ENCODE assay signal across 23 cellular contexts in the genomic region with DNA sequence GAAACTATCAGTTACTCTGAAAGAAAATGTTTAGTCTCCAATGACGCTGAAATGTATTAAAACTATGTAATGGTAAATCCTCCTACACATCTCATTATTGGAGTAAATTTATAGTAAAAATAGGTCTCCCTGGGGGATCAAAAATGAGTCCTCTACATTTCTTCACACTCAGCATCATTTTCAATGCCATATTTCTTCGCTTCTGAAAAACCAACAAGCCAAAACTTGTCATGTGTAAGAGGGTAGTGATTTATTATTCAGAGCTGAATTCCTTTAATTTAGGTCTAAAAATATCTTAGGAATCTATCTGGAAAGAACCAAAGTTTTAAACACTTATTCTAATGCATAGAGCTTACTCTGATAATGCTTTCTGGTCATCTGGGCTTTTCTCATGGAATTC. TPM values are rescaled to one million over a fixed set of nuclear protein-coding genes. Genes with fewer than 3 reads are reported as not detected.
A peak's percentile ranks its signal among the peaks of the same experiment; 100 is the strongest.
DNase-seq lines count a peak whose midpoint lies in the region; ATAC-seq and TF ChIP-seq lines count a peak whose summit lies in the region.
"Had no signal": no experiment of that assay in that cellular context is flagged by ENCODE, and none has a peak within 500 bp of the region (broad histone marks: within the 10 kb centered on the region; RNA-seq: fewer than 3 reads in every experiment).

No MANE protein-coding gene starts in this region.

- intact Hi-C loops in body of pancreas (cut with DNase I) (loop anchor here (10.0 kb wide), 1 partner anchor 81 kb away; no protein-coding TSS in a partner anchor), esophagus muscularis mucosa (cut with DNase I) (no loop called here)

- no peak for TF ChIP-seq EP300 in esophagus muscularis mucosa (IDR thresholded peaks at IDR 0.05)
- TF ChIP-seq EP300 in tibial nerve (IDR thresholded peaks at IDR 0.05): no peak

- peaks cover 22% of the 10 kb centered on the region for H3K79me2 ChIP-seq in parathyroid adenoma

- H3K4me1 ChIP-seq in body of pancreas (peaks cover 65% of the 10 kb centered on the region), esophagus muscularis mucosa (peaks cover 20 to 59% (median 49%) of the 10 kb centered on the region in 4 donors), parathyroid adenoma (peaks cover 20% of the 10 kb centered on the region), tibial nerve (peaks cover 0 to 43% (median 18%) of the 10 kb centered on the region in 4 donors)

- DNase-seq in body of pancreas (no peak), esophagus muscularis mucosa (ENCODE audit: extremely low spot score) (no peak), tibial nerve (ENCODE audit: low spot score in 2 of 2) (no peak), NCI-H446 (lab: John Stamatoyannopoulos, UW) (no peak), NCI-H526 treated with DMSO at 0.1 percent for 48 hours (lab: John Stamatoyannopoulos, UW) (no peak)
- DNase-seq: activated B cell treated with CpG ODN at 0.5 μM for 24 hours; activated CD4-positive, alpha-beta memory T cell treated with anti-CD3 and anti-CD28 coated beads, Interleukin-2, amount 10 ng/mL, durations not matched to agents 7 days and 5 days; activated naive CD4-positive, alpha-beta T cell treated with anti-CD3 and anti-CD28 coated beads, Interleukin-2, amount 10 ng/mL, durations not matched to agents 7 days and 5 days; activated T-cell treated with anti-CD3 and anti-CD28 coated beads, Interleukin-2, amount 50 U/mL, for 24 hours; AML-193; cortex of kidney; erythroblast; HFFc6; IMR-90; left lung; NCI-H1694; NCI-H82; PC-9; stimulated activated CD4-positive, alpha-beta T cell treated with anti-CD3 and anti-CD28 coated beads, Interleukin-4, amount 100 ng/mL, for 24 hours had no signal

- no peak overlapping the region for H3K9ac ChIP-seq in parathyroid adenoma

- no peaks in the 10 kb centered on the region for H3K27me3 ChIP-seq in body of pancreas
- no peaks in the 10 kb centered on the region for H3K27me3 ChIP-seq in esophagus muscularis mucosa
- H3K27me3 ChIP-seq in parathyroid adenoma (ENCODE audit: control insufficient read depth, insufficient read depth, low read length): no peaks in the 10 kb centered on the region
- no peaks in the 10 kb centered on the region for H3K27me3 ChIP-seq in tibial nerve

- H3K4me3 ChIP-seq in body of pancreas: peak overlapping the region in 1 of 2 donors; percentile 6
- H3K4me3 ChIP-seq in esophagus muscularis mucosa: peak overlapping the region; percentile 80 to 97 (median 88)
- H3K4me3 ChIP-seq in parathyroid adenoma (ENCODE audit: low read depth, low read length): peak overlapping the region; percentile 95
- H3K4me3 ChIP-seq in tibial nerve: peak overlapping the region; percentile 63 to 96 (median 74)
- H3K4me3 ChIP-seq: PC-9, SJSA1, smooth muscle cell had no signal

- H3K9me3 ChIP-seq in body of pancreas (no peaks in the 10 kb centered on the region), esophagus muscularis mucosa (no peaks in the 10 kb centered on the region), parathyroid adenoma (ENCODE audit: control insufficient read depth, low read length) (no peaks in the 10 kb centered on the region), tibial nerve (no peaks in the 10 kb centered on the region)
- H3K9me3 ChIP-seq: left lung, SJSA1 had no signal

- TF ChIP-seq CTCF in body of pancreas (IDR thresholded peaks at IDR 0.05): no peak
- no peak for TF ChIP-seq CTCF in esophagus muscularis mucosa (IDR thresholded peaks at IDR 0.05)
- TF ChIP-seq CTCF in parathyroid adenoma (IDR thresholded peaks at IDR 0.05): no peak
- TF ChIP-seq CTCF in tibial nerve (IDR thresholded peaks at IDR 0.05): no peak

- no peak overlapping the region for H2AFZ ChIP-seq in parathyroid adenoma
- H2AFZ ChIP-seq: PC-9 had no signal

- TF ChIP-seq POLR2A in body of pancreas (IDR thresholded peaks at IDR 0.05) (no peak), esophagus muscularis mucosa (IDR thresholded peaks at IDR 0.05; ENCODE audit: low read depth) (no peak), tibial nerve (IDR thresholded peaks at IDR 0.05) (no peak)

- H3K27ac ChIP-seq in body of pancreas (peak overlapping the region in 3 of 4 donors; percentile 90 to 98 (median 96)), esophagus muscularis mucosa (replicated peaks in 1 of 4) (peak overlapping the region; percentile 93 to 99 (median 96)), parathyroid adenoma (peak overlapping the region; percentile 100), tibial nerve (peak overlapping the region; percentile 89 to 98 (median 96))
- H3K27ac ChIP-seq: left lung, PC-9, SJSA1 had no signal

- peak overlapping the region; percentile 66 for H3K4me2 ChIP-seq in parathyroid adenoma (ENCODE audit: low read length)
- H3K4me2 ChIP-seq: PC-9, smooth muscle cell had no signal

- peaks cover 0 to 16% of the 10 kb centered on the region in 2 donors for H3K36me3 ChIP-seq in body of pancreas (replicated peaks in 1 of 2; ENCODE audit: insufficient read depth in 1 of 2, low read depth in 2 of 2)
- peaks cover 47 to 80% (median 57%) of the 10 kb centered on the region in 4 donors for H3K36me3 ChIP-seq in esophagus muscularis mucosa
- H3K36me3 ChIP-seq in parathyroid adenoma (ENCODE audit: control insufficient read depth, insufficient read depth, low read length): peaks cover 9% of the 10 kb centered on the region
- peaks cover 8 to 68% (median 11%) of the 10 kb centered on the region in 3 donors for H3K36me3 ChIP-seq in tibial nerve
- H3K36me3 ChIP-seq: SJSA1 had no signal

- ATAC-seq in body of pancreas: no peak
- ATAC-seq in HG02840 (IDR thresholded peaks at IDR 0.05; ENCODE audit: low FRiP score, unreplicated experiment): no peak
- ATAC-seq: left lung had no signal

- 39 to 66% methylated on average over 2 of the region's 2 CpGs for WGBS in body of pancreas, 2 donors
- 51% methylated on average over 2 of the region's 2 CpGs for WGBS in esophagus muscularis mucosa
- WGBS in tibial nerve, 2 donors: 38 to 43% methylated on average over 2 of the region's 2 CpGs

RNA-seq across cellular contexts. Expression of gene PDK4, which starts 3.0 kb away (rescaled TPM):
- total RNA-seq in body of pancreas: 100 to 1,000 TPM; 234 to 308 TPM
- 1,000 to 10,000 TPM in 1 of 4 donors, 100 to 1,000 TPM in 3; 165 to 1,138 (median 371) TPM for total RNA-seq in esophagus muscularis mucosa
- 100 to 1,000 TPM; 490 to 939 (median 827) TPM for total RNA-seq in tibial nerve
- total RNA-seq: activated CD4-positive, alpha-beta memory T cell treated with anti-CD3 and anti-CD28 coated beads, Interleukin-2, amount 10 ng/mL, durations not matched to agents 7 days and 5 days; HFFc6; SJSA1; smooth muscle cell had no signal
